ENCODE assay signal across 31 cellular contexts in genomic region chr6:33237731-33238130, GRCh38.
"Had no signal": no experiment of that assay in that cellular context is flagged by ENCODE, and none has a peak within 500 bp of the region (broad histone marks: within the 10 kb centered on the region; RNA-seq: fewer than 3 reads in every experiment).

No MANE protein-coding gene starts in this region.

- H3K27me3 ChIP-seq: upper lobe of left lung, vagina had no signal

- FAIRE-seq: bronchial epithelial cell, endometrium had no signal

- ATAC-seq: activated naive CD4-positive, alpha-beta T cell treated with anti-CD3 and anti-CD28 coated beads, Interleukin-2, amount 50 U/mL, for 72 hours; activated T-cell treated with anti-CD3 and anti-CD28 coated beads, Interleukin-2, amount 50 U/mL, for 4 hours; natural killer cell; right cardiac atrium; stimulated activated effector memory CD8-positive, alpha-beta T cell treated with anti-CD3 and anti-CD28 coated beads, Interleukin-12 subunit alpha, Interleukin-12 subunit beta, amount 100 ng/mL, for 72 hours had no signal

- H3K4me1 ChIP-seq: esophagus squamous epithelium, left ventricle myocardium inferior, upper lobe of left lung, vagina had no signal

- H3K9me3 Mint-ChIP-seq: activated CD4-positive, alpha-beta memory T cell treated with anti-CD3 and anti-CD28 coated beads, Interleukin-2, amount 10 ng/mL, durations not matched to agents 7 days and 5 days; activated CD4-positive, alpha-beta T cell treated with anti-CD3 and anti-CD28 coated beads, Interleukin-2, amount 10 ng/mL, durations not matched to agents 7 days and 5 days; activated naive CD4-positive, alpha-beta T cell treated with anti-CD3 and anti-CD28 coated beads, Interleukin-2, amount 50 U/mL, for 72 hours; activated T-cell treated with anti-CD3 and anti-CD28 coated beads, Interleukin-2, amount 50 U/mL, for 4 hours; activated T-helper 2 cell treated with anti-CD3 and anti-CD28 coated beads, Interferon-gamma antibody, Interleukin-2, Interleukin-4, amounts not matched to agents 10 μg/mL and 5 μg/mL and 100 μg/mL, durations not matched to agents 14 hours and 24 hours and 36 hours; central memory CD8-positive, alpha-beta T cell; natural killer cell; stimulated activated effector memory CD8-positive, alpha-beta T cell treated with anti-CD3 and anti-CD28 coated beads, Interleukin-12 subunit alpha, Interleukin-12 subunit beta, amount 100 ng/mL, for 72 hours; stimulated activated naive CD8-positive, alpha-beta T cell treated with anti-CD3 and anti-CD28 coated beads, Interleukin-15, Interleukin-2, amounts not matched to agents 100 ng/mL and 50 ng/mL, for 24 hours; T-helper 1 cell treated with Interleukin-12 subunit alpha and Interleukin-12 subunit beta and Interleukin-4 antibody, amounts not matched to agents 30 μg/mL and 1 μg/mL, for 36 hours had no signal

- H3K27ac ChIP-seq: epithelial cell of prostate, esophagus squamous epithelium, left ventricle myocardium inferior, skin epidermis, upper lobe of left lung, vagina had no signal

- H3K4me3 ChIP-seq: esophagus squamous epithelium, left ventricle myocardium inferior, lung, skin epidermis, upper lobe of left lung, vagina had no signal

- H3K9me3 ChIP-seq: esophagus squamous epithelium, left ventricle myocardium inferior, upper lobe of left lung, vagina had no signal

- H3K4me1 Mint-ChIP-seq: natural killer cell had no signal

- DNase-seq: activated CD4-positive, alpha-beta memory T cell treated with anti-CD3 and anti-CD28 coated beads, Interleukin-2, amount 10 ng/mL, durations not matched to agents 7 days and 5 days; activated CD4-positive, alpha-beta T cell treated with anti-CD3 and anti-CD28 coated beads, Interleukin-2, amount 10 ng/mL, durations not matched to agents 7 days and 5 days; activated CD4-positive, CD25-positive, alpha-beta regulatory T cell treated with anti-CD3 and anti-CD28 coated beads, Interleukin-2, amount 50 U/mL, for 72 hours; activated CD8-positive, alpha-beta memory T cell treated with anti-CD3 and anti-CD28 coated beads, Interleukin-2, amount 50 U/mL, for 48 hours; activated T-cell treated with anti-CD3 and anti-CD28 coated beads, Interleukin-2, amount 50 U/mL, for 4 hours; anterior cingulate cortex; dermis blood vessel endothelial cell; effector CD4-positive, alpha-beta T cell; esophagus squamous epithelium; foreskin melanocyte; left ventricle myocardium inferior; mesendoderm; natural killer cell; posterior cingulate gyrus; right cardiac atrium; stimulated activated CD4-positive, alpha-beta T cell treated with anti-CD3 and anti-CD28 coated beads, Interleukin-12 subunit alpha, Interleukin-12 subunit beta, amount 100 ng/mL, for 4 hours; stimulated activated CD4-positive, alpha-beta T cell treated with anti-CD3 and anti-CD28 coated beads, Interleukin-4, amount 100 ng/mL, for 1 hour; T-helper 9 cell; upper lobe of left lung had no signal

- H3K4me3 Mint-ChIP-seq: activated CD4-positive, alpha-beta memory T cell treated with anti-CD3 and anti-CD28 coated beads, Interleukin-2, amount 10 ng/mL, durations not matched to agents 7 days and 5 days; activated CD4-positive, alpha-beta T cell treated with anti-CD3 and anti-CD28 coated beads, Interleukin-2, amount 10 ng/mL, durations not matched to agents 7 days and 5 days; activated T-cell treated with anti-CD3 and anti-CD28 coated beads, Interleukin-2, amount 50 U/mL, for 4 hours; central memory CD8-positive, alpha-beta T cell; natural killer cell; stimulated activated effector memory CD8-positive, alpha-beta T cell treated with anti-CD3 and anti-CD28 coated beads, Interleukin-12 subunit alpha, Interleukin-12 subunit beta, amount 100 ng/mL, for 72 hours; stimulated activated naive CD8-positive, alpha-beta T cell treated with anti-CD3 and anti-CD28 coated beads, Interleukin-15, Interleukin-2, amounts not matched to agents 100 ng/mL and 50 ng/mL, for 24 hours; T-helper 1 cell treated with Interleukin-12 subunit alpha and Interleukin-12 subunit beta and Interleukin-4 antibody, amounts not matched to agents 30 μg/mL and 1 μg/mL, for 36 hours had no signal

- H3K36me3 Mint-ChIP-seq: activated naive CD4-positive, alpha-beta T cell treated with anti-CD3 and anti-CD28 coated beads, Interleukin-2, amount 50 U/mL, for 72 hours; natural killer cell; stimulated activated effector memory CD8-positive, alpha-beta T cell treated with anti-CD3 and anti-CD28 coated beads, Interleukin-12 subunit alpha, Interleukin-12 subunit beta, amount 100 ng/mL, for 72 hours had no signal

- H3K36me3 ChIP-seq: esophagus squamous epithelium, left ventricle myocardium inferior, upper lobe of left lung, vagina had no signal

- H3K27ac Mint-ChIP-seq: activated CD4-positive, alpha-beta memory T cell treated with anti-CD3 and anti-CD28 coated beads, Interleukin-2, amount 10 ng/mL, durations not matched to agents 7 days and 5 days; activated CD4-positive, alpha-beta T cell treated with anti-CD3 and anti-CD28 coated beads, Interleukin-2, amount 10 ng/mL, durations not matched to agents 7 days and 5 days; activated naive CD4-positive, alpha-beta T cell treated with anti-CD3 and anti-CD28 coated beads, Interleukin-2, amount 50 U/mL, for 72 hours; activated T-helper 2 cell treated with anti-CD3 and anti-CD28 coated beads, Interferon-gamma antibody, Interleukin-2, Interleukin-4, amounts not matched to agents 10 μg/mL and 5 μg/mL and 100 μg/mL, durations not matched to agents 14 hours and 24 hours and 36 hours; natural killer cell; stimulated activated effector memory CD8-positive, alpha-beta T cell treated with anti-CD3 and anti-CD28 coated beads, Interleukin-12 subunit alpha, Interleukin-12 subunit beta, amount 100 ng/mL, for 72 hours; stimulated activated naive CD8-positive, alpha-beta T cell treated with anti-CD3 and anti-CD28 coated beads, Interleukin-15, Interleukin-2, amounts not matched to agents 100 ng/mL and 50 ng/mL, for 24 hours; T-helper 1 cell treated with Interleukin-12 subunit alpha and Interleukin-12 subunit beta and Interleukin-4 antibody, amounts not matched to agents 30 μg/mL and 1 μg/mL, for 36 hours had no signal
